9 cellular contexts compared by ENCODE assay signal in the genomic region with DNA sequence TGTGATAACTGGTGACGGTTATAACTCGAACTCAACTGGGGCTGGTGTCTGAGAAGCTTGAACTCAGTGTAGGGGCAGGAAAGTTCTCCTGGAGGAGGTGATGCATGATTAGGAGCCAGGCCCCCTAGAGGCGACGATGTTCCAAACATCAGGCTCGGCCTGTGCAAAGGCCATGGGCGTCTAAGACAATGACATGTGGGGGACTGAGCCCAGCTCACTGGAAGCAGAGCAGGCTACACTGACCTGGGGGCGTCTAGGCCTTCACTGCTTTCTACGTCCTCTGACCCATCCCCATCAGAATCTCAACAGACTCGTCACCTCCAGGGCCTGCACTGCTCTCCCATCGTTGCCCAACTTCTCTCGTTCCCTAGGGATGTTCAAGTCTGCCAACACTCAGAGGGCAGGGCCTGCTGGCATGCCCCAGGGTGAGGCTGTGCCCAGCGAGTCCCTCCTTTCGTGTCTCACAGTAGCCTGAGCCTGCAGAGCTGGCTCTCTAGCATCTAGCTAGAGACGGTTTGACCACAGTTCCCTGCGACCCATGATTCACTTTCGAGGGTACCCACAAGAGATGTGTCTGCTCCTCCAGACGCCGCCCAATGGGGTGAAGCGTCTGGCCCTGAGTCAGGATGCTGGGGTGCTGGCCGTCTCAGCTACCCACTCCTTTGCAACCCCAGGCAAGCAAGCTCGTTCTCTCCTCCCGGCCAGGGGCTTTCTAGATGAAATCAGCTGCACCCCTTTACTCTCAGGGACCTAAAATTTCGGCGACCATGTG. TPM values are rescaled to one million over a fixed set of nuclear protein-coding genes. Genes with fewer than 3 reads are reported as not detected.
A peak's percentile ranks its signal among the peaks of the same experiment; 100 is the strongest.
DNase-seq lines count a peak whose midpoint lies in the region; ATAC-seq, FAIRE-seq and TF ChIP-seq lines count a peak whose summit lies in the region.
"Had no signal": no experiment of that assay in that cellular context is flagged by ENCODE, and none has a peak within 500 bp of the region (broad histone marks: within the 10 kb centered on the region; RNA-seq: fewer than 3 reads in every experiment).

No MANE protein-coding gene starts in this region.

- ATAC-seq in pancreas = peak in 3 of 4 donors; percentile 15 to 23 (median 17)

- no peak for TF ChIP-seq POLR2A in Peyer's patch (IDR thresholded peaks at IDR 0.05)

- DNase-seq in NCI-H2171 treated with DMSO at 0.1 percent for 48 hours (lab: John Stamatoyannopoulos, UW) (peak; percentile 53), NCI-H2171 (lab: John Stamatoyannopoulos, UW) (no peak), HK-2 (ENCODE audit: unreplicated experiment) (peak; percentile 65), Peyer's patch (peak; percentile 63 to 84 (median 73)), activated T-helper 1 cell treated with Interleukin-2 at 50 U/mL for 16 hours (ENCODE audit: low read depth) (peak; percentile 33), fibroblast of villous mesenchyme (ENCODE audit: low read depth) (peak; percentile 63), pancreas (peak in 4 of 6 donors; percentile 17 to 74 (median 58)), ureter (ENCODE audit: low spot score) (peak; percentile 56)

- TF ChIP-seq CTCF in Peyer's patch (IDR thresholded peaks at IDR 0.05) (peak; percentile 38 to 64 (median 54)), fibroblast of villous mesenchyme (IDR thresholded peaks at IDR 0.05; ENCODE audit: insufficient read depth, low read depth, low read length) (peak; percentile 71), pancreas (IDR thresholded peaks at IDR 0.05) (peak; percentile 9 to 23 (median 17))

- no peaks in the 10 kb centered on the region for H3K9me3 ChIP-seq in Peyer's patch
- no peaks in the 10 kb centered on the region for H3K9me3 ChIP-seq in pancreas

- FAIRE-seq in pancreas (lab: Jason Lieb, UNC) = no peak
- FAIRE-seq: G401.6 had no signal

- peak overlapping the region; percentile 76 to 90 (median 80) for H3K4me3 ChIP-seq in Peyer's patch
- H3K4me3 ChIP-seq in fibroblast of villous mesenchyme (ENCODE audit: low read depth, low read length) = peak overlapping the region; percentile 89
- peak overlapping the region; percentile 53 to 93 (median 76) for H3K4me3 ChIP-seq in pancreas

- H3K27me3 ChIP-seq in Peyer's patch (no peaks in the 10 kb centered on the region), pancreas (no peaks in the 10 kb centered on the region)

- H3K27ac ChIP-seq in Peyer's patch (peak overlapping the region; percentile 94 to 97 (median 94)), pancreas (peak overlapping the region; percentile 98 to 99 (median 98))

- 20 to 23% methylated on average over 24 of the region's 24 CpGs for WGBS in pancreas, 2 donors

- intact Hi-C loops in pancreas (cut with DNase I) = no loop called here

- peaks cover 0 to 9% (median 0%) of the 10 kb centered on the region in 3 donors for H3K36me3 ChIP-seq in Peyer's patch
- H3K36me3 ChIP-seq in pancreas = no peaks in the 10 kb centered on the region

- H3K4me1 ChIP-seq in Peyer's patch (peaks cover 0 to 37% (median 8%) of the 10 kb centered on the region in 4 donors), pancreas (peaks cover 0 to 14% (median 0%) of the 10 kb centered on the region in 3 donors)

RNA-seq across cellular contexts. Expression of a gene that starts 1.1 kb away (rescaled TPM):
- total RNA-seq in Peyer's patch (100 to 1,000 TPM in 1 of 4 donors, 10 to 100 TPM in 3; 39.9 to 226 (median 65.0) TPM), fibroblast of villous mesenchyme (6.8 and 11.2 TPM in 2 replicates), pancreas (10 to 100 TPM in 5 of 6 donors, 1 to 10 TPM in 1; 4.5 to 31.7 (median 11.6) TPM), ureter (39.7 TPM)
- 10 to 100 TPM; 67.5 to 75.7 TPM for polyA plus RNA-seq in pancreas

RNA-seq across cellular contexts. Expression of a gene that starts 19.3 kb away (rescaled TPM):
- total RNA-seq in Peyer's patch (100 to 1,000 TPM; 118 to 187 (median 168) TPM), fibroblast of villous mesenchyme (22.5 and 34.5 TPM in 2 replicates), pancreas (100 to 1,000 TPM in 5 of 6 donors, 10 to 100 TPM in 1; 99.5 to 187 (median 153) TPM), ureter (66.7 TPM)
- 100 to 1,000 TPM; 201 to 366 TPM for polyA plus RNA-seq in pancreas

Comparison
In these comparisons a context has a peak if more than half of its experiments do, and no peak if none do; other contexts are left out.
1. CTCF ChIP-seq: peak in every context shown above with its lines; median percentile 71 in fibroblast of villous mesenchyme; 54 in Peyer's patch; 17 in pancreas.